In genomic region chr5:96597441-96598020, GRCh38 we compare ENCODE assay signal across 13 cellular contexts.
DNase-seq lines count a peak whose midpoint lies in the region; ATAC-seq, FAIRE-seq and TF ChIP-seq lines count a peak whose summit lies in the region.
"Had no signal": no experiment of that assay in that cellular context is flagged by ENCODE, and none has a peak within 500 bp of the region (broad histone marks: within the 10 kb centered on the region; RNA-seq: fewer than 3 reads in every experiment).

No MANE protein-coding gene starts in this region.

- H3K27me3 Mint-ChIP-seq in activated CD4-positive, alpha-beta T cell treated with anti-CD3 and anti-CD28 coated beads, Interleukin-2, amount 10 ng/mL, durations not matched to agents 7 days and 5 days, result peaks cover 30% of the 10 kb centered on the region
- H3K27me3 Mint-ChIP-seq in HFFc6 (ENCODE audit: insufficient read depth), result no peaks in the 10 kb centered on the region; the same call in none of the 2 replicates
- H3K27me3 Mint-ChIP-seq in activated naive CD8-positive, alpha-beta T cell treated with anti-CD3 and anti-CD28 coated beads, Interleukin-2, amount 50 U/mL, for 24 hours, result peaks cover 17% of the 10 kb centered on the region

- POLR2A ChIA-PET in activated CD4-positive, alpha-beta T cell treated with anti-CD3 and anti-CD28 coated beads, Interleukin-2, amount 10 ng/mL, durations not matched to agents 7 days and 5 days (lab: Charles Lee), result no interaction called here

- TF ChIP-seq CTCF in HFFc6 (IDR thresholded peaks at IDR 0.05), result no peak
- no peak for TF ChIP-seq CTCF in left lung (IDR thresholded peaks at IDR 0.05)

- H3K27ac ChIP-seq in left lung, result no peak overlapping the region
- H3K27ac ChIP-seq: BLaER1 treated with 17β-estradiol and CSF1 and Interleukin-3, amounts not matched to agents 10 nM and 100 nM had no signal

- H3K27me3 ChIP-seq in left lung, result no peaks in the 10 kb centered on the region
- H3K27me3 ChIP-seq: BLaER1 treated with 17β-estradiol and CSF1 and Interleukin-3, amounts not matched to agents 10 nM and 100 nM had no signal

- no peaks in the 10 kb centered on the region for H3K4me1 ChIP-seq in left lung

- H3K36me3 ChIP-seq in left lung, result no peaks in the 10 kb centered on the region
- H3K36me3 ChIP-seq: BLaER1 treated with 17β-estradiol and CSF1 and Interleukin-3, amounts not matched to agents 10 nM and 100 nM had no signal

- CTCF ChIA-PET in activated CD4-positive, alpha-beta T cell treated with anti-CD3 and anti-CD28 coated beads, Interleukin-2, amount 10 ng/mL, durations not matched to agents 7 days and 5 days (lab: Charles Lee), result interaction anchor here (1.0 kb wide), 1 partner anchor 253 kb away, joined by 4 read pairs; no protein-coding TSS in a partner anchor

- no peaks in the 10 kb centered on the region for H3K9me3 Mint-ChIP-seq in activated CD4-positive, alpha-beta T cell treated with anti-CD3 and anti-CD28 coated beads, Interleukin-2, amount 10 ng/mL, durations not matched to agents 7 days and 5 days
- no peaks in the 10 kb centered on the region for H3K9me3 Mint-ChIP-seq in HFFc6
- H3K9me3 Mint-ChIP-seq in activated naive CD8-positive, alpha-beta T cell treated with anti-CD3 and anti-CD28 coated beads, Interleukin-2, amount 50 U/mL, for 24 hours, result peaks cover 5% of the 10 kb centered on the region

- H3K9me3 ChIP-seq in left lung, result no peaks in the 10 kb centered on the region
- H3K9me3 ChIP-seq: BLaER1 treated with 17β-estradiol and CSF1 and Interleukin-3, amounts not matched to agents 10 nM and 100 nM had no signal

- intact Hi-C loops in left lung (cut with DNase I), result no loop called here

- H3K36me3 Mint-ChIP-seq in activated CD4-positive, alpha-beta T cell treated with anti-CD3 and anti-CD28 coated beads, Interleukin-2, amount 10 ng/mL, durations not matched to agents 7 days and 5 days (ENCODE audit: low read depth), result no peaks in the 10 kb centered on the region
- H3K36me3 Mint-ChIP-seq in HFFc6 (ENCODE audit: low read depth), result no peaks in the 10 kb centered on the region
- no peaks in the 10 kb centered on the region for H3K36me3 Mint-ChIP-seq in activated naive CD8-positive, alpha-beta T cell treated with anti-CD3 and anti-CD28 coated beads, Interleukin-2, amount 50 U/mL, for 24 hours (ENCODE audit: low read depth)

- no peak overlapping the region for H3K4me3 ChIP-seq in left lung
- H3K4me3 ChIP-seq: BLaER1 treated with 17β-estradiol and CSF1 and Interleukin-3, amounts not matched to agents 10 nM and 100 nM had no signal

- H3K4me3 Mint-ChIP-seq in activated CD4-positive, alpha-beta T cell treated with anti-CD3 and anti-CD28 coated beads, Interleukin-2, amount 10 ng/mL, durations not matched to agents 7 days and 5 days, result no peak overlapping the region
- H3K4me3 Mint-ChIP-seq in HFFc6, result no peak overlapping the region
- H3K4me3 Mint-ChIP-seq in activated naive CD8-positive, alpha-beta T cell treated with anti-CD3 and anti-CD28 coated beads, Interleukin-2, amount 50 U/mL, for 24 hours, result peak overlapping the region; percentile 47

- peak; percentile 5 to 25 for DNase-seq in activated CD4-positive, alpha-beta T cell treated with anti-CD3 and anti-CD28 coated beads, Interleukin-2, amount 50 U/mL, for 48 hours
- DNase-seq in activated CD4-positive, alpha-beta T cell treated with anti-CD3 and anti-CD28 coated beads, Interleukin-2, amount 10 ng/mL, durations not matched to agents 7 days and 5 days, result no peak
- peak; percentile 12 for DNase-seq in HFFc6
- no peak for DNase-seq in activated naive CD8-positive, alpha-beta T cell treated with anti-CD3 and anti-CD28 coated beads, Interleukin-2, amount 50 U/mL, for 24 hours
- DNase-seq in left lung, result no peak
- DNase-seq in GF-D8 (lab: John Stamatoyannopoulos, UW), result no peak
- DNase-seq in NK-92 treated with Interleukin-12 subunit alpha and Interleukin-12 subunit beta, amount 100 ng/mL, for 24 hours (lab: John Stamatoyannopoulos, UW), result no peak
- DNase-seq in GM19239 (ENCODE audit: insufficient read length, low spot score), result no peak
- DNase-seq: activated effector memory CD4-positive, alpha-beta T cell treated with anti-CD3 and anti-CD28 coated beads, Interleukin-2, amount 50 U/mL, for 16 hours; GDM1; NCI-H2171; SIG-M5 had no signal

- no peak for FAIRE-seq in GM19239 (lab: Jason Lieb, UNC)

- H3K4me1 Mint-ChIP-seq in activated CD4-positive, alpha-beta T cell treated with anti-CD3 and anti-CD28 coated beads, Interleukin-2, amount 10 ng/mL, durations not matched to agents 7 days and 5 days, result peaks cover 4% of the 10 kb centered on the region
- peaks cover 23% of the 10 kb centered on the region for H3K4me1 Mint-ChIP-seq in HFFc6 (ENCODE audit: low read depth)
- H3K4me1 Mint-ChIP-seq in activated naive CD8-positive, alpha-beta T cell treated with anti-CD3 and anti-CD28 coated beads, Interleukin-2, amount 50 U/mL, for 24 hours, result peaks cover 32% of the 10 kb centered on the region

- no peak overlapping the region for H3K27ac Mint-ChIP-seq in activated CD4-positive, alpha-beta T cell treated with anti-CD3 and anti-CD28 coated beads, Interleukin-2, amount 10 ng/mL, durations not matched to agents 7 days and 5 days
- H3K27ac Mint-ChIP-seq in HFFc6, result no peak overlapping the region
- peak overlapping the region; percentile 88 for H3K27ac Mint-ChIP-seq in activated naive CD8-positive, alpha-beta T cell treated with anti-CD3 and anti-CD28 coated beads, Interleukin-2, amount 50 U/mL, for 24 hours

- ATAC-seq in activated naive CD8-positive, alpha-beta T cell treated with anti-CD3 and anti-CD28 coated beads, Interleukin-2, amount 50 U/mL, for 24 hours, result peak; percentile 90
- peak; percentile 17 for ATAC-seq in left lung

Comparison
In these comparisons a context has a peak if more than half of its experiments do, and no peak if none do; other contexts are left out.
1. DNase-seq: peak in activated CD4-positive, alpha-beta T cell treated with anti-CD3 and anti-CD28 coated beads, Interleukin-2, amount 50 U/mL, for 48 hours (2 of 2) and HFFc6 (single experiment); none in activated CD4-positive, alpha-beta T cell treated with anti-CD3 and anti-CD28 coated beads, Interleukin-2, amount 10 ng/mL, durations not matched to agents 7 days and 5 days (single experiment), activated naive CD8-positive, alpha-beta T cell treated with anti-CD3 and anti-CD28 coated beads, Interleukin-2, amount 50 U/mL, for 24 hours (single experiment), left lung (0 of 2), GF-D8 (single experiment), NK-92 treated with Interleukin-12 subunit alpha and Interleukin-12 subunit beta, amount 100 ng/mL, for 24 hours (single experiment) and GM19239 (single experiment).